ENCODE assay signal across 9 cellular contexts in genomic region chr11:128715691-128716153, GRCh38. TPM values are rescaled to one million over a fixed set of nuclear protein-coding genes. Genes with fewer than 3 reads are reported as not detected.
A peak's percentile ranks its signal among the peaks of the same experiment; 100 is the strongest.
DNase-seq lines count a peak whose midpoint lies in the region; ATAC-seq, FAIRE-seq and TF ChIP-seq lines count a peak whose summit lies in the region.
"Had no signal": no experiment of that assay in that cellular context is flagged by ENCODE, and none has a peak within 500 bp of the region (broad histone marks: within the 10 kb centered on the region; RNA-seq: fewer than 3 reads in every experiment).

No MANE protein-coding gene starts in this region.

- no TSS peak for BruUV-seq in endothelial cell of umbilical vein (replicated peaks; lab: Mats Ljungman, UMichigan)

- H3K23ac ChIP-seq in trophoblast cell (ENCODE audit: low read length) = no peak overlapping the region

- dilution Hi-C loops in endothelial cell of umbilical vein (cut with MboI; ENCODE audit: extremely low pct_ligation_motif_present, low sequenced_read_pairs) = no loop called here

- H3K18ac ChIP-seq in trophoblast cell (ENCODE audit: low read length) = no peak overlapping the region

- TF ChIP-seq CTCF in DOHH2 (IDR thresholded peaks at IDR 0.05; ENCODE audit: low read depth, low read length, poor library complexity, severe bottlenecking) (no peak), endothelial cell of umbilical vein (IDR thresholded peaks at IDR 0.05; ENCODE audit: extremely low read depth in 1 of 2, insufficient read depth in 1 of 2, low read depth in 1 of 2, low read length in 2 of 2) (no peak), GM10266 (IDR thresholded peaks at IDR 0.05; ENCODE audit: control insufficient read depth, insufficient read depth, low read depth, missing control alignments) (no peak)

- POLR2A ChIA-PET in endothelial cell of umbilical vein (lab: Charles Lee) = interaction anchor here (0.8 to 3.8 kb wide), 4 partner anchors 10 to 22 kb away, joined by 4 to 28 read pairs (median 10); partner anchors contain the start of gene FLI1

- peaks cover 30% of the 10 kb centered on the region for H3F3A ChIP-seq in DOHH2 (ENCODE audit: control insufficient read depth, insufficient read depth)

- H3K9ac ChIP-seq in endothelial cell of umbilical vein (replicated peaks; ENCODE audit: extremely low read depth, insufficient read depth, low read length) (peak overlapping the region; percentile 87), trophoblast cell (ENCODE audit: low read length) (no peak overlapping the region)

- H4K91ac ChIP-seq in trophoblast cell (ENCODE audit: low read depth, low read length) = peak overlapping the region; percentile 8

- H3K36me3 ChIP-seq in DOHH2 (ENCODE audit: control insufficient read depth, low read length) (peaks cover 22% of the 10 kb centered on the region), endothelial cell of umbilical vein (ENCODE audit: control insufficient read depth in 2 of 2, extremely low read depth in 1 of 2, insufficient read depth in 2 of 2, low read length in 2 of 2) (peaks cover 0 to 11% of the 10 kb centered on the region in 2 experiments), trophoblast cell (ENCODE audit: control insufficient read depth in 1 of 2, insufficient read depth in 2 of 2, low read length in 2 of 2) (peaks cover 0 to 3% of the 10 kb centered on the region in 2 experiments)

- no peak overlapping the region for H3K4ac ChIP-seq in trophoblast cell (ENCODE audit: low read depth, low read length)

- H4K20me1 ChIP-seq in DOHH2 (ENCODE audit: control insufficient read depth, insufficient read depth, low read depth, low read length) (peaks cover 14% of the 10 kb centered on the region; the same call in 1 of the 2 replicates), endothelial cell of umbilical vein (replicated peaks; ENCODE audit: control insufficient read depth, extremely low read depth, insufficient read depth, low read length) (no peaks in the 10 kb centered on the region)

- TF ChIP-seq POLR2A in endothelial cell of umbilical vein (IDR thresholded peaks at IDR 0.05; ENCODE audit: low read depth, low read length) = peak; percentile 39

- H3K27ac ChIP-seq in DOHH2 (ENCODE audit: low read depth, low read length) = peak overlapping the region; percentile 95
- H3K27ac ChIP-seq in endothelial cell of umbilical vein (ENCODE audit: insufficient read depth, low read depth, low read length) = peak overlapping the region; percentile 98
- peak overlapping the region; percentile 4 for H3K27ac ChIP-seq in trophoblast cell (ENCODE audit: low read depth, low read length)
- no peak overlapping the region for H3K27ac ChIP-seq in substantia nigra (ENCODE audit: low read depth, low read length, poor library complexity, severe bottlenecking)
- H3K27ac ChIP-seq: foreskin keratinocyte had no signal

- no peak overlapping the region for H4K12ac ChIP-seq in trophoblast cell (ENCODE audit: low read depth, low read length)

- no peak for ATAC-seq in HG03439 (IDR thresholded peaks at IDR 0.05; ENCODE audit: unreplicated experiment)

- WGBS in trophoblast cell (ENCODE audit: extremely low coverage, insufficient coverage, insufficient read length) = no CpG with 5 or more reads among the region's 2 CpGs

- H4K8ac ChIP-seq in trophoblast cell (ENCODE audit: low read depth, low read length) = no peak overlapping the region

- H2BK12ac ChIP-seq in trophoblast cell (ENCODE audit: low read length) = no peak overlapping the region

- intact Hi-C loops in endothelial cell of umbilical vein (cut with micrococcal nuclease) = loop anchor here (1.0 kb wide), 5 partner anchors 10 to 121 kb away; no protein-coding TSS in a partner anchor

- DNase-seq in NCI-H69 (lab: John Stamatoyannopoulos, UW) = peak; percentile 9
- peak; percentile 99 for DNase-seq in endothelial cell of umbilical vein (ENCODE audit: low read depth, low spot score)
- peak in 1 of 2 donors; percentile 36 for DNase-seq in trophoblast cell
- DNase-seq in GM10266 (ENCODE audit: extremely low spot score) = no peak
- DNase-seq in NCI-H2107 (lab: John Stamatoyannopoulos, UW) = no peak
- DNase-seq in substantia nigra (lab: John Stamatoyannopoulos, UW) = no peak

- H2AFZ ChIP-seq in endothelial cell of umbilical vein (ENCODE audit: low read depth, low read length) = no peak overlapping the region
- no peak overlapping the region for H2AFZ ChIP-seq in trophoblast cell (ENCODE audit: insufficient read depth, low read length, poor library complexity)

- H3K9me1 ChIP-seq in endothelial cell of umbilical vein (replicated peaks; ENCODE audit: control insufficient read depth, extremely low read depth, insufficient read depth, low read length) = no peaks in the 10 kb centered on the region

- H3K9me2 ChIP-seq in DOHH2 (replicated peaks; ENCODE audit: control insufficient read depth, low read length) = no peaks in the 10 kb centered on the region

- CTCF ChIA-PET in endothelial cell of umbilical vein (lab: Charles Lee) = interaction anchor here (1.1 to 6.9 kb wide), 9 partner anchors 10 to 544 kb away, joined by 3 to 44 read pairs (median 4); partner anchors contain the start of gene FLI1

- no peak overlapping the region for H2BK120ac ChIP-seq in trophoblast cell (ENCODE audit: insufficient read depth, low read length, poor library complexity)

- no peak overlapping the region for H2BK5ac ChIP-seq in trophoblast cell (ENCODE audit: low read depth, low read length, poor library complexity)

- no peaks in the 10 kb centered on the region for H3K27me3 ChIP-seq in DOHH2 (ENCODE audit: control insufficient read depth, low read length)
- no peaks in the 10 kb centered on the region for H3K27me3 ChIP-seq in endothelial cell of umbilical vein (ENCODE audit: control insufficient read depth in 2 of 2, insufficient read depth in 2 of 2, low read length in 2 of 2)
- H3K27me3 ChIP-seq in trophoblast cell (ENCODE audit: insufficient read depth, low read length) = no peaks in the 10 kb centered on the region

- H3K79me2 ChIP-seq in DOHH2 (ENCODE audit: control insufficient read depth, low read length) (peaks cover 98% of the 10 kb centered on the region), endothelial cell of umbilical vein (ENCODE audit: control insufficient read depth, insufficient read depth, low read length) (peaks cover 94% of the 10 kb centered on the region), trophoblast cell (ENCODE audit: control insufficient read depth, insufficient read depth, low read length, poor library complexity) (no peaks in the 10 kb centered on the region)

- peaks cover 4% of the 10 kb centered on the region for H3K79me1 ChIP-seq in trophoblast cell (ENCODE audit: low read length)

- no peaks in the 10 kb centered on the region for H3K9me3 ChIP-seq in DOHH2 (ENCODE audit: control insufficient read depth, insufficient read depth, low read length)
- no peaks in the 10 kb centered on the region for H3K9me3 ChIP-seq in endothelial cell of umbilical vein (replicated peaks; ENCODE audit: control insufficient read depth, insufficient read depth, low read length)
- H3K9me3 ChIP-seq in trophoblast cell (ENCODE audit: insufficient read depth, low read depth, low read length) = peaks cover 1% of the 10 kb centered on the region

- H3K4me1 ChIP-seq in DOHH2 (ENCODE audit: control insufficient read depth, low read length) (peaks cover 88% of the 10 kb centered on the region), endothelial cell of umbilical vein (ENCODE audit: control insufficient read depth, extremely low read depth, insufficient read depth, low read length) (peaks cover 95% of the 10 kb centered on the region), trophoblast cell (ENCODE audit: control insufficient read depth in 1 of 2, insufficient read depth in 2 of 2, low read length in 2 of 2) (peaks cover 15% of the 10 kb centered on the region in 2 experiments)
- H3K4me1 ChIP-seq: foreskin keratinocyte had no signal

- H3K4me2 ChIP-seq in DOHH2 (ENCODE audit: low read length) (peak overlapping the region; percentile 94), endothelial cell of umbilical vein (ENCODE audit: insufficient read depth, low read length) (peak overlapping the region; percentile 60), trophoblast cell (ENCODE audit: low read length) (no peak overlapping the region)

- H3K4me3 ChIP-seq in DOHH2 (ENCODE audit: low read length) (peak overlapping the region; percentile 76; the same call in 1 of the 2 replicates), endothelial cell of umbilical vein (replicated peaks in 1 of 3; ENCODE audit: insufficient read depth in 1 of 3, low read depth in 1 of 3, low read length in 3 of 3) (no peak overlapping the region), trophoblast cell (ENCODE audit: low read depth, low read length) (no peak overlapping the region)

- H2AK5ac ChIP-seq in trophoblast cell (ENCODE audit: low read length) = no peak overlapping the region

- no peak overlapping the region for H3K14ac ChIP-seq in trophoblast cell (ENCODE audit: low read length)

- peak; percentile 98 for FAIRE-seq in endothelial cell of umbilical vein (lab: Jason Lieb, UNC)

TF ChIP-seq in endothelial cell of umbilical vein, 7 proteins besides CTCF, POLR2A, EP300 and RAD21:
- TF ChIP-seq FOS (IDR thresholded peaks at IDR 0.05; ENCODE audit: borderline replicate concordance, insufficient read depth, low read length) = peak; percentile 22
- TF ChIP-seq MYC (IDR thresholded peaks at IDR 0.05; ENCODE audit: low read depth, low read length) = peak; percentile 6
- TF ChIP-seq EZH2 (IDR thresholded peaks at IDR 0.05; ENCODE audit: borderline replicate concordance, low read depth, low read length, severe bottlenecking) = no peak
- TF ChIP-seq POLR2AphosphoS5 (IDR thresholded peaks at IDR 0.05; ENCODE audit: insufficient read depth, low read depth, low read length) = peak; percentile 85
- TF ChIP-seq JUN (IDR thresholded peaks at IDR 0.05; ENCODE audit: borderline replicate concordance, insufficient read depth, insufficient read length, low read depth) = peak; percentile 73
- TF ChIP-seq GATA2 (IDR thresholded peaks at IDR 0.05; ENCODE audit: insufficient read depth, insufficient read length, low read depth, low read length) = peak; percentile 93
- TF ChIP-seq MAX (IDR thresholded peaks at IDR 0.05; ENCODE audit: insufficient read depth, insufficient read length) = peak; percentile 29

RNA-seq across cellular contexts. Expression of gene FLI1, which starts 21.9 kb away (rescaled TPM):
- total RNA-seq in endothelial cell of umbilical vein = 132 and 134 TPM in 2 replicates
- 163 and 210 TPM in 2 replicates for polyA plus RNA-seq in endothelial cell of umbilical vein
- polyA plus RNA-seq in endothelial cell of umbilical vein (2011; cell fraction: cytosol; rRNA removed) = 124 and 153 TPM in 2 replicates
- polyA plus RNA-seq in endothelial cell of umbilical vein (2011; cell fraction: nucleus; rRNA removed) = 147 and 172 TPM in 2 replicates
- 97.4 and 114 TPM in 2 replicates for polyA plus RNA-seq in endothelial cell of umbilical vein (2012)
- 460 and 576 TPM in 2 replicates for polyA minus RNA-seq in endothelial cell of umbilical vein
- not detected for polyA minus RNA-seq in endothelial cell of umbilical vein (2011; cell fraction: cytosol; rRNA and poly(A)+ RNA removed)
- polyA minus RNA-seq in endothelial cell of umbilical vein (2011; cell fraction: nucleus; rRNA and poly(A)+ RNA removed) = 141 and 197 TPM in 2 replicates
- polyA plus RNA-seq in trophoblast cell (2013) = 2.3 and 3.1 TPM in 2 replicates

Comparison
In these comparisons a context has a peak if more than half of its experiments do, and no peak if none do; other contexts are left out.
1. DNase-seq: peak in NCI-H69 (single experiment) and endothelial cell of umbilical vein (single experiment); none in GM10266 (single experiment), NCI-H2107 (single experiment) and substantia nigra (0 of 49).